In the genomic region with DNA sequence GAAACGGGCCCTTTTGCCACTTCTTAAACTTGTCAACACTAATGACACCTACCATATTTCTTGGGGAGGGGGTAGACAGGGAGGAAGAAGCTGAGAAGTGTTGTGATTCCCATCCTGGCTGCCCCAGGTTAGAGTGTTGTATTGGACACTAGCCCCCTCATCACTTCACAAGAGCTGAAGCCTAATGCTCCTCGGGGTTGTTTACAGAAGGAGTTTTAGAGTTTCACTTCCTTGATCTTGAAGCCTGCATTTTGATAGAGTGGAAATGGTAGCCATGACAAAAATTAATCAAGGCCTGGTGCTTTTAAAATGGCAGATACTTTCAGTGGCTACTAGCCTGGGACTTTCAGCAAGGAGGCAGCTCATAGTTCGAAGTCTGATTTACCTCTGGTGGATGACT, we compare ENCODE assay signal across 1 cellular context.
TF ChIP-seq lines count a peak whose summit lies in the region.

No MANE protein-coding gene starts in this region.

TF ChIP-seq in H1, 55 proteins besides CTCF, POLR2A, EP300 and RAD21:
- TF ChIP-seq KDM4A (IDR thresholded peaks at IDR 0.05; ENCODE audit: low read depth, low read length, severe bottlenecking): no peak
- TF ChIP-seq CHD1 (IDR thresholded peaks at IDR 0.05; ENCODE audit: low read depth, low read length): no peak
- no peak for TF ChIP-seq SIRT6 (IDR thresholded peaks at IDR 0.05; ENCODE audit: low read length)
- no peak for TF ChIP-seq EGR1 (IDR thresholded peaks at IDR 0.05; ENCODE audit: borderline replicate concordance, low read depth, low read length)
- TF ChIP-seq ZNF274 (IDR thresholded peaks at IDR 0.05; ENCODE audit: borderline replicate concordance, extremely low read depth, low read length): no peak
- TF ChIP-seq KDM5A (IDR thresholded peaks at IDR 0.05; ENCODE audit: low read length): no peak
- no peak for TF ChIP-seq JUND (IDR thresholded peaks at IDR 0.05; ENCODE audit: low read length)
- TF ChIP-seq, protein P1, sequence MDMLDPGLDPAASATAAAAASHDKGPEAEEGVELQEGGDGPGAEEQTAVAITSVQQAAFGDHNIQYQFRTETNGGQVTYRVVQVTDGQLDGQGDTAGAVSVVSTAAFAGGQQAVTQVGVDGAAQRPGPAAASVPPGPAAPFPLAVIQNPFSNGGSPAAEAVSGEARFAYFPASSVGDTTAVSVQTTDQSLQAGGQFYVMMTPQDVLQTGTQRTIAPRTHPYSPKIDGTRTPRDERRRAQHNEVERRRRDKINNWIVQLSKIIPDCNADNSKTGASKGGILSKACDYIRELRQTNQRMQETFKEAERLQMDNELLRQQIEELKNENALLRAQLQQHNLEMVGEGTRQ (IDR thresholded peaks at IDR 0.05; ENCODE audit: low read length): no peak
- TF ChIP-seq CTBP2 (IDR thresholded peaks at IDR 0.05; ENCODE audit: borderline replicate concordance, insufficient read depth, insufficient read length, low read length): no peak
- no peak for TF ChIP-seq CREB1 (IDR thresholded peaks at IDR 0.05)
- no peak for TF ChIP-seq SP2 (IDR thresholded peaks at IDR 0.05; ENCODE audit: low read length)
- no peak for TF ChIP-seq HDAC2 (IDR thresholded peaks at IDR 0.05; ENCODE audit: borderline replicate concordance in 1 of 2, low read depth in 2 of 2, low read length in 2 of 2)
- TF ChIP-seq, protein P2, sequence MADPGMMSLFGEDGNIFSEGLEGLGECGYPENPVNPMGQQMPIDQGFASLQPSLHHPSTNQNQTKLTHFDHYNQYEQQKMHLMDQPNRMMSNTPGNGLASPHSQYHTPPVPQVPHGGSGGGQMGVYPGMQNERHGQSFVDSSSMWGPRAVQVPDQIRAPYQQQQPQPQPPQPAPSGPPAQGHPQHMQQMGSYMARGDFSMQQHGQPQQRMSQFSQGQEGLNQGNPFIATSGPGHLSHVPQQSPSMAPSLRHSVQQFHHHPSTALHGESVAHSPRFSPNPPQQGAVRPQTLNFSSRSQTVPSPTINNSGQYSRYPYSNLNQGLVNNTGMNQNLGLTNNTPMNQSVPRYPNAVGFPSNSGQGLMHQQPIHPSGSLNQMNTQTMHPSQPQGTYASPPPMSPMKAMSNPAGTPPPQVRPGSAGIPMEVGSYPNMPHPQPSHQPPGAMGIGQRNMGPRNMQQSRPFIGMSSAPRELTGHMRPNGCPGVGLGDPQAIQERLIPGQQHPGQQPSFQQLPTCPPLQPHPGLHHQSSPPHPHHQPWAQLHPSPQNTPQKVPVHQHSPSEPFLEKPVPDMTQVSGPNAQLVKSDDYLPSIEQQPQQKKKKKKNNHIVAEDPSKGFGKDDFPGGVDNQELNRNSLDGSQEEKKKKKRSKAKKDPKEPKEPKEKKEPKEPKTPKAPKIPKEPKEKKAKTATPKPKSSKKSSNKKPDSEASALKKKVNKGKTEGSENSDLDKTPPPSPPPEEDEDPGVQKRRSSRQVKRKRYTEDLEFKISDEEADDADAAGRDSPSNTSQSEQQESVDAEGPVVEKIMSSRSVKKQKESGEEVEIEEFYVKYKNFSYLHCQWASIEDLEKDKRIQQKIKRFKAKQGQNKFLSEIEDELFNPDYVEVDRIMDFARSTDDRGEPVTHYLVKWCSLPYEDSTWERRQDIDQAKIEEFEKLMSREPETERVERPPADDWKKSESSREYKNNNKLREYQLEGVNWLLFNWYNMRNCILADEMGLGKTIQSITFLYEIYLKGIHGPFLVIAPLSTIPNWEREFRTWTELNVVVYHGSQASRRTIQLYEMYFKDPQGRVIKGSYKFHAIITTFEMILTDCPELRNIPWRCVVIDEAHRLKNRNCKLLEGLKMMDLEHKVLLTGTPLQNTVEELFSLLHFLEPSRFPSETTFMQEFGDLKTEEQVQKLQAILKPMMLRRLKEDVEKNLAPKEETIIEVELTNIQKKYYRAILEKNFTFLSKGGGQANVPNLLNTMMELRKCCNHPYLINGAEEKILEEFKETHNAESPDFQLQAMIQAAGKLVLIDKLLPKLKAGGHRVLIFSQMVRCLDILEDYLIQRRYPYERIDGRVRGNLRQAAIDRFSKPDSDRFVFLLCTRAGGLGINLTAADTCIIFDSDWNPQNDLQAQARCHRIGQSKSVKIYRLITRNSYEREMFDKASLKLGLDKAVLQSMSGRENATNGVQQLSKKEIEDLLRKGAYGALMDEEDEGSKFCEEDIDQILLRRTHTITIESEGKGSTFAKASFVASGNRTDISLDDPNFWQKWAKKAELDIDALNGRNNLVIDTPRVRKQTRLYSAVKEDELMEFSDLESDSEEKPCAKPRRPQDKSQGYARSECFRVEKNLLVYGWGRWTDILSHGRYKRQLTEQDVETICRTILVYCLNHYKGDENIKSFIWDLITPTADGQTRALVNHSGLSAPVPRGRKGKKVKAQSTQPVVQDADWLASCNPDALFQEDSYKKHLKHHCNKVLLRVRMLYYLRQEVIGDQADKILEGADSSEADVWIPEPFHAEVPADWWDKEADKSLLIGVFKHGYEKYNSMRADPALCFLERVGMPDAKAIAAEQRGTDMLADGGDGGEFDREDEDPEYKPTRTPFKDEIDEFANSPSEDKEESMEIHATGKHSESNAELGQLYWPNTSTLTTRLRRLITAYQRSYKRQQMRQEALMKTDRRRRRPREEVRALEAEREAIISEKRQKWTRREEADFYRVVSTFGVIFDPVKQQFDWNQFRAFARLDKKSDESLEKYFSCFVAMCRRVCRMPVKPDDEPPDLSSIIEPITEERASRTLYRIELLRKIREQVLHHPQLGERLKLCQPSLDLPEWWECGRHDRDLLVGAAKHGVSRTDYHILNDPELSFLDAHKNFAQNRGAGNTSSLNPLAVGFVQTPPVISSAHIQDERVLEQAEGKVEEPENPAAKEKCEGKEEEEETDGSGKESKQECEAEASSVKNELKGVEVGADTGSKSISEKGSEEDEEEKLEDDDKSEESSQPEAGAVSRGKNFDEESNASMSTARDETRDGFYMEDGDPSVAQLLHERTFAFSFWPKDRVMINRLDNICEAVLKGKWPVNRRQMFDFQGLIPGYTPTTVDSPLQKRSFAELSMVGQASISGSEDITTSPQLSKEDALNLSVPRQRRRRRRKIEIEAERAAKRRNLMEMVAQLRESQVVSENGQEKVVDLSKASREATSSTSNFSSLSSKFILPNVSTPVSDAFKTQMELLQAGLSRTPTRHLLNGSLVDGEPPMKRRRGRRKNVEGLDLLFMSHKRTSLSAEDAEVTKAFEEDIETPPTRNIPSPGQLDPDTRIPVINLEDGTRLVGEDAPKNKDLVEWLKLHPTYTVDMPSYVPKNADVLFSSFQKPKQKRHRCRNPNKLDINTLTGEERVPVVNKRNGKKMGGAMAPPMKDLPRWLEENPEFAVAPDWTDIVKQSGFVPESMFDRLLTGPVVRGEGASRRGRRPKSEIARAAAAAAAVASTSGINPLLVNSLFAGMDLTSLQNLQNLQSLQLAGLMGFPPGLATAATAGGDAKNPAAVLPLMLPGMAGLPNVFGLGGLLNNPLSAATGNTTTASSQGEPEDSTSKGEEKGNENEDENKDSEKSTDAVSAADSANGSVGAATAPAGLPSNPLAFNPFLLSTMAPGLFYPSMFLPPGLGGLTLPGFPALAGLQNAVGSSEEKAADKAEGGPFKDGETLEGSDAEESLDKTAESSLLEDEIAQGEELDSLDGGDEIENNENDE (IDR thresholded peaks at IDR 0.05; ENCODE audit: insufficient replicate concordance, low read length): no peak
- TF ChIP-seq BRCA1 (IDR thresholded peaks at IDR 0.05; ENCODE audit: low read depth, low read length): no peak
- no peak for TF ChIP-seq ATF3 (IDR thresholded peaks at IDR 0.05; ENCODE audit: insufficient read depth, low read depth, low read length)
- TF ChIP-seq JUN (IDR thresholded peaks at IDR 0.05; ENCODE audit: low read depth, low read length): no peak
- no peak for TF ChIP-seq TCF12 (IDR thresholded peaks at IDR 0.05; ENCODE audit: low read depth, low read length)
TF ChIP-seq in H1: peak in this region for 0.
